In genomic region chr17:78115803-78116202, GRCh38 we compare ENCODE assay signal across 11 cellular contexts. TPM values are rescaled to one million over a fixed set of nuclear protein-coding genes. Genes with fewer than 3 reads are reported as not detected.
DNase-seq lines count a peak whose midpoint lies in the region; ATAC-seq, FAIRE-seq and TF ChIP-seq lines count a peak whose summit lies in the region.
"Not testable (repeated sequence)": the region's sequence is repeated elsewhere in the genome, so short reads cannot be mapped to it uniquely, and the experiment has no call there.
"Had no signal": no experiment of that assay in that cellular context is flagged by ENCODE, and none has a peak within 500 bp of the region (broad histone marks: within the 10 kb centered on the region; RNA-seq: fewer than 3 reads in every experiment).

No MANE protein-coding gene starts in this region.

- H3K9me3 ChIP-seq in K562 (replicated peaks; ENCODE audit: control insufficient read depth, insufficient read depth, low read depth, low read length); right cardiac atrium (ENCODE audit: control insufficient read depth, low read length); osteoblast (ENCODE audit: low read depth, low read length): not testable (repeated sequence)

- TF ChIP-seq EP300 in K562 (IDR thresholded peaks at IDR 0.05; ENCODE audit: low read length), result not testable (repeated sequence)

- H3K27ac Mint-ChIP-seq in activated naive CD4-positive, alpha-beta T cell treated with anti-CD3 and anti-CD28 coated beads for 36 hours, result not testable (repeated sequence)

- H3K4me3 ChIP-seq in K562; dorsolateral prefrontal cortex; right cardiac atrium (ENCODE audit: low read length); osteoblast (ENCODE audit: insufficient read depth, low read length): not testable (repeated sequence)

- H3K36me3 Mint-ChIP-seq in activated naive CD4-positive, alpha-beta T cell treated with anti-CD3 and anti-CD28 coated beads for 36 hours (ENCODE audit: low read depth), result peaks cover 20% of the 10 kb centered on the region

- H3K4me2 ChIP-seq in K562 (ENCODE audit: insufficient read depth, low read length); osteoblast (ENCODE audit: insufficient read depth, low read length): not testable (repeated sequence)

- H3K27ac ChIP-seq in K562 (ENCODE audit: extremely low read depth, low read depth, low read length); right cardiac atrium (ENCODE audit: low read length); osteoblast (ENCODE audit: low read depth, low read length): not testable (repeated sequence)
- H3K27ac ChIP-seq in dorsolateral prefrontal cortex, result peak overlapping the region in 52 of 59 donors; percentile 18 to 100 (median 98)

- CTCF ChIA-PET in activated naive CD4-positive, alpha-beta T cell treated with anti-CD3 and anti-CD28 coated beads for 36 hours (lab: Charles Lee), result interaction anchor here (0.6 to 10.2 kb wide), 4 partner anchors 11 to 91 kb away, joined by 3 to 100 read pairs (median 8); no protein-coding TSS in a partner anchor
- CTCF ChIA-PET in K562 (lab: Yijun Ruan, JAX; ENCODE audit: low intra/inter-chr PET ratio), result not testable (repeated sequence)

- not testable (repeated sequence) for H3K27me3 ChIP-seq in K562 (ENCODE audit: control insufficient read depth in 2 of 2, insufficient read depth in 2 of 2, low read length in 2 of 2); dorsolateral prefrontal cortex; right cardiac atrium (ENCODE audit: control insufficient read depth, insufficient read depth)
- H3K27me3 ChIP-seq in osteoblast (ENCODE audit: insufficient read depth, low read length), result peaks cover 20% of the 10 kb centered on the region

- in situ Hi-C loops in K562 (cut with MboI), result not testable (repeated sequence)

- not testable (repeated sequence) for TF ChIP-seq CTCF in K562 (IDR thresholded peaks at IDR 0.05 in 2 of 3, conservative IDR thresholded peaks at IDR 0.05 in 1 of 3; ENCODE audit: insufficient read depth in 2 of 3, low read depth in 1 of 3, low read length in 3 of 3); dorsolateral prefrontal cortex (IDR thresholded peaks at IDR 0.05 in 54 of 56, conservative IDR thresholded peaks at IDR 0.05 in 2 of 56; ENCODE audit: low read depth in 1 of 56, partially characterized antibody in 56 of 56); osteoblast (IDR thresholded peaks at IDR 0.05; ENCODE audit: extremely low read depth, low read depth, low read length)

- H3K9me1 ChIP-seq in K562 (ENCODE audit: control insufficient read depth, insufficient read depth, low read length), result not testable (repeated sequence)

- H3K4me1 ChIP-seq in K562 (replicated peaks in 1 of 2; ENCODE audit: control insufficient read depth in 2 of 2, insufficient read depth in 2 of 2, low read length in 2 of 2), result peaks cover 0 to 63% of the 10 kb centered on the region in 2 experiments; a peak in 2 of 5 replicates
- H3K4me1 ChIP-seq in right cardiac atrium (ENCODE audit: control insufficient read depth, insufficient read depth, low read length); osteoblast (ENCODE audit: insufficient read depth, low read length): not testable (repeated sequence)

- H3K9ac ChIP-seq in K562 (ENCODE audit: insufficient read depth in 1 of 2, low read depth in 2 of 2, low read length in 2 of 2), result not testable (repeated sequence)

- POLR2A ChIA-PET in K562 (lab: Yijun Ruan, JAX), result not testable (repeated sequence)

- not testable (repeated sequence) for H3K4me3 Mint-ChIP-seq in activated naive CD4-positive, alpha-beta T cell treated with anti-CD3 and anti-CD28 coated beads for 36 hours

- not testable (repeated sequence) for TF ChIP-seq RAD21 in K562 (CRISPR knock-in tag; conservative IDR thresholded peaks at IDR 0.05 in 1 of 2, IDR thresholded peaks at IDR 0.05 in 1 of 2)

- H3K36me3 ChIP-seq in K562 (ENCODE audit: control insufficient read depth, insufficient read depth, low read length), result peaks cover 92% of the 10 kb centered on the region
- H3K36me3 ChIP-seq in osteoblast (ENCODE audit: insufficient read depth, low read length), result not testable (repeated sequence)

- not testable (repeated sequence) for FAIRE-seq in K562 (lab: Jason Lieb, UNC)

- H3K79me2 ChIP-seq in K562 (ENCODE audit: control insufficient read depth, insufficient read depth, low read length), result peaks cover 13% of the 10 kb centered on the region; the same call in 2 of the 3 replicates
- not testable (repeated sequence) for H3K79me2 ChIP-seq in osteoblast (ENCODE audit: insufficient read depth, low read length)

- H4K20me1 ChIP-seq in K562 (replicated peaks; ENCODE audit: control insufficient read depth, insufficient read depth, low read length), result peaks cover 19% of the 10 kb centered on the region
- H4K20me1 ChIP-seq in osteoblast (ENCODE audit: insufficient read depth, low read length), result not testable (repeated sequence)

- H3K27me3 Mint-ChIP-seq in activated naive CD4-positive, alpha-beta T cell treated with anti-CD3 and anti-CD28 coated beads for 36 hours (ENCODE audit: low read depth), result not testable (repeated sequence)

- not testable (repeated sequence) for ATAC-seq in K562, right cardiac atrium

- intact Hi-C loops in activated naive CD4-positive, alpha-beta T cell treated with anti-CD3 and anti-CD28 coated beads for 36 hours (cut with micrococcal nuclease); K562 (cut with micrococcal nuclease): not testable (repeated sequence)
- intact Hi-C loops in dorsolateral prefrontal cortex (cut with DNase I), result loop anchor here in 1 of 2 donors (2.0 kb wide), 3 partner anchors 15 to 135 kb away; partner anchors contain the start of gene TMC8
- intact Hi-C loops in right cardiac atrium (cut with DNase I), result loop anchor here in 1 of 4 donors (10.0 kb wide), 1 partner anchor 59 kb away; no protein-coding TSS in a partner anchor

- H3K4me1 Mint-ChIP-seq in activated naive CD4-positive, alpha-beta T cell treated with anti-CD3 and anti-CD28 coated beads for 36 hours (ENCODE audit: low read depth), result peaks cover 37% of the 10 kb centered on the region

- not testable (repeated sequence) for TF ChIP-seq POLR2A in K562 (conservative IDR thresholded peaks at IDR 0.05)

- H3K9me3 Mint-ChIP-seq in activated naive CD4-positive, alpha-beta T cell treated with anti-CD3 and anti-CD28 coated beads for 36 hours, result not testable (repeated sequence)

- BruUV-seq in K562 (replicated peaks; lab: Mats Ljungman, UMichigan), result not testable (repeated sequence)

- WGBS in K562 (ENCODE audit: insufficient coverage, low coverage, missing lambda C conversion rate), result 95% methylated on average over 13 of the region's 18 CpGs
- WGBS in right cardiac atrium, result 95% methylated on average over 14 of the region's 18 CpGs

- H2AFZ ChIP-seq in K562 (ENCODE audit: low read depth, low read length); osteoblast (ENCODE audit: low read length): not testable (repeated sequence)

- peak; percentile 9 for DNase-seq in activated naive CD4-positive, alpha-beta T cell treated with anti-CD3 and anti-CD28 coated beads for 36 hours
- DNase-seq in K562 (ENCODE audit: extremely low read depth in 1 of 4, low spot score in 3 of 4) (peak in 1 of 4 experiments; percentile 7), right cardiac atrium (peak in 2 of 3 donors; percentile 20 to 57), osteoblast (ENCODE audit: insufficient read length, low spot score, missing footprints) (peak; percentile 58)
- not testable (repeated sequence) for DNase-seq in dorsolateral prefrontal cortex

RNA-seq across cellular contexts. Expression of gene TMC6, which starts 12.8 kb away (rescaled TPM):
- 10 to 100 TPM; 79.0 to 85.6 TPM for total RNA-seq in activated naive CD4-positive, alpha-beta T cell treated with anti-CD3 and anti-CD28 coated beads for 36 hours
- 470 and 1,385 TPM in 2 replicates for total RNA-seq in K562 (2011; cell fraction: chromatin; rRNA removed; ENCODE audit: low replicate concordance)
- total RNA-seq in K562 (2011; cell fraction: nucleolus; rRNA removed), result 924 and 982 TPM in 2 replicates
- total RNA-seq in K562 (2011; cell fraction: nucleoplasm; rRNA removed), result 574 and 584 TPM in 2 replicates
- total RNA-seq in K562 (2014; rRNA removed) (183 and 200 TPM in 2 replicates), K562 (2014; rRNA removed; fragmentation: Illumina TruSeq; extraction: Trizol) (30.2 and 33.0 TPM in 2 replicates), K562 (2015; rRNA removed; fragmentation: Illumina TruSeq; extraction: Trizol) (64.8 and 66.9 TPM in 2 replicates), K562 (2021) (304 and 351 TPM in 2 replicates), dorsolateral prefrontal cortex (100 to 1,000 TPM in 45 of 120 experiments, 10 to 100 TPM in 75; 17.3 to 352 (median 81.1) TPM), right cardiac atrium (10 to 100 TPM; 27.9 to 45.4 (median 38.2) TPM), osteoblast (under 0.01 TPM in 1 of 2 replicates, not detected in the other)
- polyA plus RNA-seq in K562 (2011; rRNA removed) (66.9 and 116 TPM in 2 replicates), K562 (2014; fragmentation: Illumina TruSeq; extraction: Trizol) (36.6 and 87.5 TPM in 2 replicates), K562 (2014; fragmentation: Nextera tagmentation; extraction: Ambion mirVana) (1 to 10 TPM; 4.1 to 8.2 TPM), K562 (2014; rRNA removed) (201 and 246 TPM in 2 replicates), right cardiac atrium (21.2 TPM)
- 66.0 and 200 TPM in 2 replicates for polyA plus RNA-seq in K562 (2011; cell fraction: cytosol; rRNA removed)
- polyA plus RNA-seq in K562 (2011; cell fraction: nucleus; rRNA removed), result 537 and 1,067 TPM in 2 replicates
- polyA plus RNA-seq in K562 (2012), result 156 and 191 TPM in 2 replicates
- polyA minus RNA-seq in K562 (2011; rRNA and poly(A)+ RNA removed), result 21.1 and 34.2 TPM in 2 replicates
- polyA minus RNA-seq in K562 (2011; cell fraction: cytosol; rRNA and poly(A)+ RNA removed), result 97.7 and 104 TPM in 2 replicates
- polyA minus RNA-seq in K562 (2011; cell fraction: nucleus; rRNA and poly(A)+ RNA removed), result 176 and 224 TPM in 2 replicates
- total RNA-seq: GM23248 had no signal
- polyA plus RNA-seq: GM23248 had no signal

RNA-seq across cellular contexts. Expression of gene TMC8, which starts 14.8 kb away (rescaled TPM):
- 100 to 1,000 TPM; 105 to 110 TPM for total RNA-seq in activated naive CD4-positive, alpha-beta T cell treated with anti-CD3 and anti-CD28 coated beads for 36 hours
- 23.0 and 64.6 TPM in 2 replicates for total RNA-seq in K562 (2011; cell fraction: chromatin; rRNA removed; ENCODE audit: low replicate concordance)
- total RNA-seq in K562 (2011; cell fraction: nucleolus; rRNA removed), result 33.3 and 43.0 TPM in 2 replicates
- 24.9 and 26.8 TPM in 2 replicates for total RNA-seq in K562 (2011; cell fraction: nucleoplasm; rRNA removed)
- 4.8 TPM in 2 replicates for total RNA-seq in K562 (2014; rRNA removed)
- 1.0 and 1.3 TPM in 2 replicates for total RNA-seq in K562 (2014; rRNA removed; fragmentation: Illumina TruSeq; extraction: Trizol)
- total RNA-seq in K562 (2015; rRNA removed; fragmentation: Illumina TruSeq; extraction: Trizol), result 1.3 TPM in 2 replicates
- total RNA-seq in K562 (2021), result 8.3 and 10.3 TPM in 2 replicates
- polyA plus RNA-seq in K562 (2011; rRNA removed), result 3.5 and 6.1 TPM in 2 replicates
- polyA plus RNA-seq in K562 (2011; cell fraction: cytosol; rRNA removed), result 1.9 and 10.1 TPM in 2 replicates
- polyA plus RNA-seq in K562 (2011; cell fraction: nucleus; rRNA removed), result 15.8 and 47.9 TPM in 2 replicates
- polyA plus RNA-seq in K562 (2012), result 7.4 and 8.2 TPM in 2 replicates
- 2.8 and 5.7 TPM in 2 replicates for polyA plus RNA-seq in K562 (2014; fragmentation: Illumina TruSeq; extraction: Trizol)
- under 1 TPM; 0.13 to 0.21 TPM for polyA plus RNA-seq in K562 (2014; fragmentation: Nextera tagmentation; extraction: Ambion mirVana)
- polyA plus RNA-seq in K562 (2014; rRNA removed), result 4.1 and 10.9 TPM in 2 replicates
- 2.4 and 2.5 TPM in 2 replicates for polyA minus RNA-seq in K562 (2011; rRNA and poly(A)+ RNA removed)
- polyA minus RNA-seq in K562 (2011; cell fraction: cytosol; rRNA and poly(A)+ RNA removed), result 2.2 and 4.6 TPM in 2 replicates
- polyA minus RNA-seq in K562 (2011; cell fraction: nucleus; rRNA and poly(A)+ RNA removed), result 9.6 and 12.8 TPM in 2 replicates
- total RNA-seq in dorsolateral prefrontal cortex, result 10 to 100 TPM in 18 of 120 experiments, 1 to 10 TPM in 101, under 1 TPM in 1; 0.90 to 20.9 (median 6.7) TPM
- total RNA-seq in right cardiac atrium, result 1 to 10 TPM; 2.6 to 3.9 (median 3.0) TPM
- polyA plus RNA-seq in right cardiac atrium, result 2.4 TPM
- not detected in 2 replicates for total RNA-seq in osteoblast
- total RNA-seq: Caco-2, GM23248 had no signal
- polyA plus RNA-seq: BJ, GM23248 had no signal

RNA-seq across cellular contexts. Expression of gene C17orf99, which starts 30.4 kb away (rescaled TPM):
- not detected for total RNA-seq in activated naive CD4-positive, alpha-beta T cell treated with anti-CD3 and anti-CD28 coated beads for 36 hours
- total RNA-seq in K562 (2011; cell fraction: chromatin; rRNA removed; ENCODE audit: low replicate concordance), result 66.4 and 86.5 TPM in 2 replicates
- total RNA-seq in K562 (2011; cell fraction: nucleolus; rRNA removed), result 51.9 and 66.7 TPM in 2 replicates
- total RNA-seq in K562 (2011; cell fraction: nucleoplasm; rRNA removed), result 36.2 and 47.7 TPM in 2 replicates
- total RNA-seq in K562 (2014; rRNA removed) (16.8 and 17.3 TPM in 2 replicates), K562 (2014; rRNA removed; fragmentation: Illumina TruSeq; extraction: Trizol) (7.1 and 7.5 TPM in 2 replicates), K562 (2015; rRNA removed; fragmentation: Illumina TruSeq; extraction: Trizol) (4.0 and 5.8 TPM in 2 replicates), K562 (2021) (16.4 and 18.9 TPM in 2 replicates), dorsolateral prefrontal cortex (1 to 10 TPM in 2 of 120 experiments, under 1 TPM in 9, not detected in 109; 0.18 to 1.9 (median 0.31) TPM), right cardiac atrium (not detected), osteoblast (not detected in 2 replicates)
- polyA plus RNA-seq in K562 (2011; rRNA removed) (15.9 and 16.2 TPM in 2 replicates), K562 (2014; fragmentation: Illumina TruSeq; extraction: Trizol) (14.3 and 20.0 TPM in 2 replicates), K562 (2014; fragmentation: Nextera tagmentation; extraction: Ambion mirVana) (1 to 10 TPM; 4.1 to 7.7 TPM), K562 (2014; rRNA removed) (16.4 and 19.9 TPM in 2 replicates), right cardiac atrium (not detected)
- 11.8 and 31.5 TPM in 2 replicates for polyA plus RNA-seq in K562 (2011; cell fraction: cytosol; rRNA removed)
- 30.9 and 68.9 TPM in 2 replicates for polyA plus RNA-seq in K562 (2011; cell fraction: nucleus; rRNA removed)
- 4.7 and 6.4 TPM in 2 replicates for polyA plus RNA-seq in K562 (2012)
- polyA minus RNA-seq in K562 (2011; rRNA and poly(A)+ RNA removed), result 2.7 and 10.0 TPM in 2 replicates
- polyA minus RNA-seq in K562 (2011; cell fraction: cytosol; rRNA and poly(A)+ RNA removed), result 6.5 and 11.1 TPM in 2 replicates
- polyA minus RNA-seq in K562 (2011; cell fraction: nucleus; rRNA and poly(A)+ RNA removed), result 5.6 and 11.8 TPM in 2 replicates
- total RNA-seq: Caco-2; CD4-positive, alpha-beta T cell; GM23248; H4 had no signal
- polyA plus RNA-seq: A549, BJ, GM23248 had no signal

RNA-seq across cellular contexts. Expression of gene SYNGR2, which starts 52.6 kb away (rescaled TPM):
- 100 to 1,000 TPM in 1 of 2 experiments, 10 to 100 TPM in 1; 96.3 to 103 TPM for total RNA-seq in activated naive CD4-positive, alpha-beta T cell treated with anti-CD3 and anti-CD28 coated beads for 36 hours
- 68.6 and 254 TPM in 2 replicates for total RNA-seq in K562 (2011; cell fraction: chromatin; rRNA removed; ENCODE audit: low replicate concordance)
- 327 and 339 TPM in 2 replicates for total RNA-seq in K562 (2011; cell fraction: nucleolus; rRNA removed)
- total RNA-seq in K562 (2011; cell fraction: nucleoplasm; rRNA removed), result 222 and 253 TPM in 2 replicates
- total RNA-seq in K562 (2014; rRNA removed), result 87.8 and 120 TPM in 2 replicates
- 29.7 and 44.9 TPM in 2 replicates for total RNA-seq in K562 (2014; rRNA removed; fragmentation: Illumina TruSeq; extraction: Trizol)
- total RNA-seq in K562 (2015; rRNA removed; fragmentation: Illumina TruSeq; extraction: Trizol), result 68.0 and 68.2 TPM in 2 replicates
- total RNA-seq in K562 (2021), result 173 and 185 TPM in 2 replicates
- polyA plus RNA-seq in K562 (2011; rRNA removed), result 159 and 208 TPM in 2 replicates
- 393 and 921 TPM in 2 replicates for polyA plus RNA-seq in K562 (2011; cell fraction: cytosol; rRNA removed)
- 163 and 222 TPM in 2 replicates for polyA plus RNA-seq in K562 (2011; cell fraction: nucleus; rRNA removed)
- polyA plus RNA-seq in K562 (2012), result 104 and 149 TPM in 2 replicates
- 167 and 172 TPM in 2 replicates for polyA plus RNA-seq in K562 (2014; fragmentation: Illumina TruSeq; extraction: Trizol)
- 1 to 10 TPM; 1.4 to 7.6 TPM for polyA plus RNA-seq in K562 (2014; fragmentation: Nextera tagmentation; extraction: Ambion mirVana)
- polyA plus RNA-seq in K562 (2014; rRNA removed), result 140 and 156 TPM in 2 replicates
- polyA minus RNA-seq in K562 (2011; rRNA and poly(A)+ RNA removed), result 64.8 and 150 TPM in 2 replicates
- 129 and 147 TPM in 2 replicates for polyA minus RNA-seq in K562 (2011; cell fraction: cytosol; rRNA and poly(A)+ RNA removed)
- 33.9 and 38.4 TPM in 2 replicates for polyA minus RNA-seq in K562 (2011; cell fraction: nucleus; rRNA and poly(A)+ RNA removed)
- 100 to 1,000 TPM in 3 of 120 experiments, 10 to 100 TPM in 117; 19.6 to 122 (median 45.6) TPM for total RNA-seq in dorsolateral prefrontal cortex
- total RNA-seq in right cardiac atrium, result 10 to 100 TPM; 81.9 to 92.2 (median 83.9) TPM
- 85.8 TPM for polyA plus RNA-seq in right cardiac atrium
- total RNA-seq in osteoblast, result 1.5 and 3.3 TPM in 2 replicates

Comparison
In these comparisons a context has a peak if more than half of its experiments do, and no peak if none do; other contexts are left out.
1. RNA of gene TMC6, which starts 12.8 kb away (total RNA-seq): 30.2 to 1,385 TPM in K562, 79.0 to 85.6 TPM in activated naive CD4-positive, alpha-beta T cell treated with anti-CD3 and anti-CD28 coated beads for 36 hours, 17.3 to 352 TPM in dorsolateral prefrontal cortex and 27.9 to 45.4 TPM in right cardiac atrium; under 0.01 TPM in osteoblast; every median in the first group is over 10 times any median in the second.